Comparison of ENCODE assay signal across 17 cellular contexts in genomic region chr11:69120096-69120875, GRCh38. TPM values are rescaled to one million over a fixed set of nuclear protein-coding genes. Genes with fewer than 3 reads are reported as not detected.
"Had no signal": no experiment of that assay in that cellular context is flagged by ENCODE, and none has a peak within 500 bp of the region (broad histone marks: within the 10 kb centered on the region; RNA-seq: fewer than 3 reads in every experiment).

No MANE protein-coding gene starts in this region.

- H3K36me3 ChIP-seq: prostate gland, suprapubic skin, transverse colon had no signal

- H3K27me3 ChIP-seq: dorsolateral prefrontal cortex, suprapubic skin, transverse colon had no signal

- ATAC-seq: activated CD4-positive, CD25-positive, alpha-beta regulatory T cell treated with anti-CD3 and anti-CD28 coated beads, Interleukin-2, amount 50 U/mL, for 24 hours; left lobe of liver; right cardiac atrium; stimulated activated naive CD8-positive, alpha-beta T cell treated with anti-CD3 and anti-CD28 coated beads, Interleukin-15, amount 100 ng/mL, for 72 hours had no signal

- DNase-seq: activated CD8-positive, alpha-beta memory T cell treated with anti-CD3 and anti-CD28 coated beads for 24 hours; activated gamma-delta T cell; amygdala; caudate nucleus; hippocampal formation; stimulated activated CD4-positive, alpha-beta T cell treated with anti-CD3 and anti-CD28 coated beads, Interleukin-15, amount 100 ng/mL, for 24 hours; stimulated activated CD4-positive, alpha-beta T cell treated with anti-CD3 and anti-CD28 coated beads, Interleukin-2, amount 100 ng/mL, for 48 hours; stimulated activated naive CD8-positive, alpha-beta T cell treated with anti-CD3 and anti-CD28 coated beads, Interleukin-15, amount 100 ng/mL, for 72 hours; T1000; transverse colon had no signal

- H3K9me3 ChIP-seq: prostate gland, suprapubic skin, transverse colon had no signal

- H3K4me3 ChIP-seq: dorsolateral prefrontal cortex, prostate gland, suprapubic skin, transverse colon had no signal

- H3K27ac ChIP-seq: dorsolateral prefrontal cortex, prostate gland, suprapubic skin, transverse colon had no signal

RNA-seq across cellular contexts. Expression of gene SMIM38, which starts 35.4 kb away (rescaled TPM):
- total RNA-seq: left lobe of liver had no signal
- polyA plus RNA-seq: mammary epithelial cell had no signal
